28 cellular contexts compared by ENCODE assay signal in genomic region chr5:124514966-124515365, GRCh38.
"Had no signal": no experiment of that assay in that cellular context is flagged by ENCODE, and none has a peak within 500 bp of the region (broad histone marks: within the 10 kb centered on the region; RNA-seq: fewer than 3 reads in every experiment).

No MANE protein-coding gene starts in this region.

- H3K4me3 Mint-ChIP-seq: effector memory CD8-positive, alpha-beta T cell; memory B cell; natural killer cell; neural progenitor cell; stimulated activated naive CD8-positive, alpha-beta T cell treated with anti-CD3 and anti-CD28 coated beads, Interleukin-15, amount 100 ng/mL, for 72 hours had no signal

- ATAC-seq: effector memory CD8-positive, alpha-beta T cell; heart right ventricle; left colon; left ventricle myocardium superior; natural killer cell; stimulated activated naive CD8-positive, alpha-beta T cell treated with anti-CD3 and anti-CD28 coated beads, Interleukin-15, amount 100 ng/mL, for 72 hours had no signal

- DNase-seq: cortex of kidney; effector memory CD8-positive, alpha-beta T cell; erythroblast; esophagus squamous epithelium; foreskin melanocyte; glutamatergic neuron; heart right ventricle; hippocampal formation; left colon; left ventricle myocardium superior; lower lobe of right lung; natural killer cell; stimulated activated CD4-positive, alpha-beta T cell treated with anti-CD3 and anti-CD28 coated beads, Interleukin-12 subunit alpha, Interleukin-12 subunit beta, amount 100 ng/mL, for 4 hours; stimulated activated CD4-positive, alpha-beta T cell treated with anti-CD3 and anti-CD28 coated beads, Interleukin-1b, Interleukin-23, amount 100 ng/mL, for 48 hours; stimulated activated CD4-positive, alpha-beta T cell treated with anti-CD3 and anti-CD28 coated beads, Interleukin-4, amount 100 ng/mL, for 1 hour; stimulated activated CD8-positive, alpha-beta memory T cell treated with anti-CD3 and anti-CD28 coated beads, Interleukin-4, amount 100 ng/mL, for 48 hours; stimulated activated naive CD4-positive, alpha-beta T cell; stimulated activated naive CD8-positive, alpha-beta T cell treated with anti-CD3 and anti-CD28 coated beads, Interleukin-15, amount 100 ng/mL, for 72 hours; trophoblast cell had no signal

- H3K9me3 ChIP-seq: esophagus squamous epithelium, heart right ventricle, lower lobe of right lung, prostate gland, right atrium auricular region, suprapubic skin, vagina had no signal

- H3K36me3 Mint-ChIP-seq: memory B cell, natural killer cell, neural progenitor cell had no signal

- H3K4me1 ChIP-seq: prostate gland had no signal

- H3K9ac ChIP-seq: neural progenitor cell had no signal

- H3K4me2 ChIP-seq: neural progenitor cell, smooth muscle cell had no signal

- H3K27ac Mint-ChIP-seq: effector memory CD8-positive, alpha-beta T cell; memory B cell; natural killer cell; neural progenitor cell; stimulated activated naive CD8-positive, alpha-beta T cell treated with anti-CD3 and anti-CD28 coated beads, Interleukin-15, amount 100 ng/mL, for 72 hours had no signal

- H3K36me3 ChIP-seq: esophagus squamous epithelium, heart right ventricle, lower lobe of right lung, neural progenitor cell, prostate gland, right atrium auricular region, suprapubic skin, vagina had no signal

- H2AFZ ChIP-seq: neural progenitor cell had no signal

- FAIRE-seq: endometrium, islet of Langerhans had no signal

- H3K4me3 ChIP-seq: esophagus squamous epithelium, heart right ventricle, lower lobe of right lung, neural progenitor cell, prostate gland, right atrium auricular region, smooth muscle cell, suprapubic skin, vagina had no signal

- H3K9me3 Mint-ChIP-seq: memory B cell; natural killer cell; neural progenitor cell; stimulated activated naive CD8-positive, alpha-beta T cell treated with anti-CD3 and anti-CD28 coated beads, Interleukin-15, amount 100 ng/mL, for 72 hours had no signal

- H3K27me3 ChIP-seq: esophagus squamous epithelium, heart right ventricle, neural progenitor cell, right atrium auricular region, suprapubic skin, vagina had no signal

- H3K4me1 Mint-ChIP-seq: natural killer cell; neural progenitor cell; stimulated activated naive CD8-positive, alpha-beta T cell treated with anti-CD3 and anti-CD28 coated beads, Interleukin-15, amount 100 ng/mL, for 72 hours had no signal

- H3K27me3 Mint-ChIP-seq: effector memory CD8-positive, alpha-beta T cell; memory B cell; stimulated activated naive CD8-positive, alpha-beta T cell treated with anti-CD3 and anti-CD28 coated beads, Interleukin-15, amount 100 ng/mL, for 72 hours had no signal

- H3K27ac ChIP-seq: esophagus squamous epithelium, heart right ventricle, lower lobe of right lung, neural progenitor cell, prostate gland, right atrium auricular region, suprapubic skin, vagina had no signal
